12 cellular contexts compared by ENCODE assay signal in genomic region chrX:148024425-148025148, GRCh38. TPM values are rescaled to one million over a fixed set of nuclear protein-coding genes. Genes with fewer than 3 reads are reported as not detected.
DNase-seq lines count a peak whose midpoint lies in the region; ATAC-seq and TF ChIP-seq lines count a peak whose summit lies in the region.
"Had no signal": no experiment of that assay in that cellular context is flagged by ENCODE, and none has a peak within 500 bp of the region (broad histone marks: within the 10 kb centered on the region; RNA-seq: fewer than 3 reads in every experiment).

No MANE protein-coding gene starts in this region.

- H3K79me2 ChIP-seq in neural progenitor cell (ENCODE audit: low read depth), result no peaks in the 10 kb centered on the region

- no peaks in the 10 kb centered on the region for H3K9me3 Mint-ChIP-seq in neural progenitor cell

- no peaks in the 10 kb centered on the region for H3K27me3 Mint-ChIP-seq in neural progenitor cell (ENCODE audit: insufficient read depth, low read depth)

- no peak overlapping the region for H3K27ac ChIP-seq in neural progenitor cell
- H3K27ac ChIP-seq: RWPE1 had no signal

- no peak overlapping the region for H3K27ac Mint-ChIP-seq in neural progenitor cell
- H3K27ac Mint-ChIP-seq: naive thymus-derived CD8-positive, alpha-beta T cell had no signal

- H3K27me3 ChIP-seq in neural progenitor cell, result no peaks in the 10 kb centered on the region

- H3K36me3 Mint-ChIP-seq in neural progenitor cell, result no peaks in the 10 kb centered on the region
- H3K36me3 Mint-ChIP-seq: naive thymus-derived CD8-positive, alpha-beta T cell had no signal

- H3K4me2 ChIP-seq in neural progenitor cell, result no peak overlapping the region

- H2AFZ ChIP-seq in neural progenitor cell (replicated peaks), result no peak overlapping the region

- no peak overlapping the region for H3K9ac ChIP-seq in neural progenitor cell

- no peaks in the 10 kb centered on the region for H3K4me1 Mint-ChIP-seq in neural progenitor cell

- no peak overlapping the region for H3K4me3 Mint-ChIP-seq in neural progenitor cell
- H3K4me3 Mint-ChIP-seq: naive thymus-derived CD8-positive, alpha-beta T cell had no signal

- no peaks in the 10 kb centered on the region for H3K36me3 ChIP-seq in neural progenitor cell

- no peaks in the 10 kb centered on the region for H4K20me1 ChIP-seq in neural progenitor cell (ENCODE audit: low read depth)

- H3K4me1 ChIP-seq in neural progenitor cell, result no peaks in the 10 kb centered on the region

- DNase-seq in SKM-1 treated with dmso at 0.1 percent for 144 hours (lab: John Stamatoyannopoulos, UW; ENCODE audit: unreplicated experiment) (peak; percentile 56), neural progenitor cell (ENCODE audit: low spot score) (no peak), RKO (ENCODE audit: low spot score) (no peak), NCI-H146 treated with DMSO at 0.1 percent for 48 hours (lab: John Stamatoyannopoulos, UW; ENCODE audit: unreplicated experiment) (no peak), OCI-M1 (lab: John Stamatoyannopoulos, UW) (no peak)
- DNase-seq: activated CD4-positive, alpha-beta T cell treated with anti-CD3 and anti-CD28 coated beads, Interleukin-2, amount 50 U/mL, for 1 hour; naive thymus-derived CD8-positive, alpha-beta T cell had no signal

- no peaks in the 10 kb centered on the region for H3F3A ChIP-seq in neural progenitor cell (ENCODE audit: low read depth)

- ATAC-seq in GM18505 (IDR thresholded peaks at IDR 0.05; ENCODE audit: unreplicated experiment), result peak; percentile 89
- ATAC-seq in GM21515 (IDR thresholded peaks at IDR 0.05; ENCODE audit: unreplicated experiment), result peak; percentile 94
- peak; percentile 90 for ATAC-seq in HG03139 (IDR thresholded peaks at IDR 0.05; ENCODE audit: unreplicated experiment)
- ATAC-seq: naive thymus-derived CD8-positive, alpha-beta T cell had no signal

- TF ChIP-seq CTCF in neural progenitor cell (IDR thresholded peaks at IDR 0.05), result no peak

- no peaks in the 10 kb centered on the region for H3K9me3 ChIP-seq in neural progenitor cell (ENCODE audit: low read depth)

- no peak overlapping the region for H3K4me3 ChIP-seq in neural progenitor cell

- no peak for TF ChIP-seq POLR2A in GM18505 (IDR thresholded peaks at IDR 0.05; ENCODE audit: borderline replicate concordance, extremely low read depth, insufficient read depth, insufficient read length)

RNA-seq across cellular contexts. Expression of gene FMR1NB, which starts 43.5 kb away (rescaled TPM):
- total RNA-seq in neural progenitor cell (ENCODE audit: low replicate concordance), result not detected in 2 replicates
- total RNA-seq: naive thymus-derived CD8-positive, alpha-beta T cell; temporal lobe had no signal
